Comparison of ENCODE assay signal across 8 cellular contexts in genomic region chr14:100376751-100377171, GRCh38. TPM values are rescaled to one million over a fixed set of nuclear protein-coding genes. Genes with fewer than 3 reads are reported as not detected.
DNase-seq lines count a peak whose midpoint lies in the region; ATAC-seq and TF ChIP-seq lines count a peak whose summit lies in the region.

No MANE protein-coding gene starts in this region.

- H3K27me3 ChIP-seq in AG04450 (ENCODE audit: control insufficient read depth, insufficient read depth, low read length): no peaks in the 10 kb centered on the region
- no peaks in the 10 kb centered on the region for H3K27me3 ChIP-seq in iPS-20b (ENCODE audit: insufficient read depth, low read length)
- no peaks in the 10 kb centered on the region for H3K27me3 ChIP-seq in suprapubic skin

- CTCF ChIA-PET in AG04450 (lab: Charles Lee): interaction anchor here (0.9 to 1.1 kb wide), 5 partner anchors 9 to 113 kb away, joined by 3 to 6 read pairs (median 3); no protein-coding TSS in a partner anchor

- H3K9me3 ChIP-seq in AG04450 (ENCODE audit: control insufficient read depth, insufficient read depth, low read length) (no peaks in the 10 kb centered on the region; the same call in 1 of the 2 replicates), iPS-20b (ENCODE audit: insufficient read depth, low read depth, low read length) (no peaks in the 10 kb centered on the region), suprapubic skin (no peaks in the 10 kb centered on the region)

- peak overlapping the region; percentile 99 for H3K27ac Mint-ChIP-seq in activated T-helper 2 cell treated with anti-CD3 and anti-CD28 coated beads, Interferon-gamma antibody, Interleukin-2, Interleukin-4, amounts not matched to agents 10 μg/mL and 5 μg/mL and 100 μg/mL, durations not matched to agents 14 hours and 24 hours and 36 hours

- peak overlapping the region; percentile 91; the same call in 1 of the 2 replicates for H3K9ac ChIP-seq in iPS-20b (ENCODE audit: low read depth, low read length)

- H3K4me3 Mint-ChIP-seq in activated T-helper 2 cell treated with anti-CD3 and anti-CD28 coated beads, Interferon-gamma antibody, Interleukin-2, Interleukin-4, amounts not matched to agents 10 μg/mL and 5 μg/mL and 100 μg/mL, durations not matched to agents 14 hours and 24 hours and 36 hours (ENCODE audit: low read depth): peak overlapping the region; percentile 95

- H3K4me3 ChIP-seq in AG04450 (ENCODE audit: low read depth, low read length): peak overlapping the region; percentile 77
- H3K4me3 ChIP-seq in iPS-20b (ENCODE audit: low read length): peak overlapping the region; percentile 99
- H3K4me3 ChIP-seq in suprapubic skin: peak overlapping the region; percentile 91

- no peaks in the 10 kb centered on the region for H3K9me3 Mint-ChIP-seq in activated T-helper 2 cell treated with anti-CD3 and anti-CD28 coated beads, Interferon-gamma antibody, Interleukin-2, Interleukin-4, amounts not matched to agents 10 μg/mL and 5 μg/mL and 100 μg/mL, durations not matched to agents 14 hours and 24 hours and 36 hours

- peaks cover 36% of the 10 kb centered on the region for H3K36me3 Mint-ChIP-seq in activated T-helper 2 cell treated with anti-CD3 and anti-CD28 coated beads, Interferon-gamma antibody, Interleukin-2, Interleukin-4, amounts not matched to agents 10 μg/mL and 5 μg/mL and 100 μg/mL, durations not matched to agents 14 hours and 24 hours and 36 hours (ENCODE audit: low read depth)

- no peak for DNase-seq in AG04450 (ENCODE audit: low read depth, low spot score)
- peak; percentile 39 for DNase-seq in HK-2 (ENCODE audit: unreplicated experiment)
- DNase-seq in activated T-helper 2 cell treated with anti-CD3 and anti-CD28 coated beads, Interferon-gamma antibody, Interleukin-2, Interleukin-4, amounts not matched to agents 10 μg/mL and 5 μg/mL and 100 μg/mL, durations not matched to agents 14 hours and 24 hours and 36 hours (ENCODE audit: low spot score): no peak
- DNase-seq in suprapubic skin (ENCODE audit: low spot score in 2 of 2): no peak
- DNase-seq in KBM-7: no peak
- DNase-seq in 8988T: no peak

- no peak for TF ChIP-seq EP300 in suprapubic skin (IDR thresholded peaks at IDR 0.05)

- peaks cover 14% of the 10 kb centered on the region; the same call in 1 of the 2 replicates for H3K36me3 ChIP-seq in iPS-20b (ENCODE audit: insufficient read depth, low read depth, low read length)
- H3K36me3 ChIP-seq in suprapubic skin: peaks cover 14% of the 10 kb centered on the region

- TF ChIP-seq CTCF in AG04450 (IDR thresholded peaks at IDR 0.05; ENCODE audit: low read depth, low read length): peak; percentile 52
- TF ChIP-seq CTCF in suprapubic skin (IDR thresholded peaks at IDR 0.05): no peak

- H3K4me1 Mint-ChIP-seq in activated T-helper 2 cell treated with anti-CD3 and anti-CD28 coated beads, Interferon-gamma antibody, Interleukin-2, Interleukin-4, amounts not matched to agents 10 μg/mL and 5 μg/mL and 100 μg/mL, durations not matched to agents 14 hours and 24 hours and 36 hours (ENCODE audit: low read depth): peaks cover 42% of the 10 kb centered on the region

- WGBS in suprapubic skin: 15% methylated on average over 7 of the region's 7 CpGs

- intact Hi-C loops in activated T-helper 2 cell treated with anti-CD3 and anti-CD28 coated beads, Interferon-gamma antibody, Interleukin-2, Interleukin-4, amounts not matched to agents 10 μg/mL and 5 μg/mL and 100 μg/mL, durations not matched to agents 14 hours and 24 hours and 36 hours (cut with micrococcal nuclease): loop anchor here (1.0 to 5.0 kb wide), 4 partner anchors 91 to 264 kb away; no protein-coding TSS in a partner anchor

- no peaks in the 10 kb centered on the region for H3K27me3 Mint-ChIP-seq in activated T-helper 2 cell treated with anti-CD3 and anti-CD28 coated beads, Interferon-gamma antibody, Interleukin-2, Interleukin-4, amounts not matched to agents 10 μg/mL and 5 μg/mL and 100 μg/mL, durations not matched to agents 14 hours and 24 hours and 36 hours (ENCODE audit: low read depth)

- H3K4me1 ChIP-seq in iPS-20b (ENCODE audit: insufficient read depth, low read length) (peaks cover 26% of the 10 kb centered on the region), suprapubic skin (peaks cover 31% of the 10 kb centered on the region)

- POLR2A ChIA-PET in AG04450 (lab: Yijun Ruan, JAX): no interaction called here

- no peak for TF ChIP-seq POLR2A in suprapubic skin (IDR thresholded peaks at IDR 0.05)

- peak overlapping the region; percentile 100 for H3K27ac ChIP-seq in AG04450 (ENCODE audit: low read depth, low read length)
- H3K27ac ChIP-seq in iPS-20b (ENCODE audit: low read length): peak overlapping the region; percentile 75
- H3K27ac ChIP-seq in suprapubic skin: peak overlapping the region; percentile 94

- no peak for ATAC-seq in HG02970 (IDR thresholded peaks at IDR 0.05; ENCODE audit: low FRiP score, unreplicated experiment)

- in situ Hi-C loops in KBM-7 (cut with MboI; ENCODE audit: low pct_unique_long_range_greater_than_20kb, low sequenced_read_pairs): loop anchor here (25.0 kb wide), 2 partner anchors 261 to 511 kb away; no protein-coding TSS in a partner anchor

RNA-seq across cellular contexts. Expression of gene WDR25, which starts 0.5 kb away (rescaled TPM):
- polyA plus RNA-seq in AG04450 (2011; rRNA removed): 16.0 and 16.8 TPM in 2 replicates
- polyA minus RNA-seq in AG04450 (2011; rRNA and poly(A)+ RNA removed): 10.6 and 17.5 TPM in 2 replicates
- 6.9 and 7.3 TPM in 2 replicates for total RNA-seq in activated T-helper 2 cell treated with anti-CD3 and anti-CD28 coated beads, Interferon-gamma antibody, Interleukin-2, Interleukin-4, amounts not matched to agents 10 μg/mL and 5 μg/mL and 100 μg/mL, durations not matched to agents 14 hours and 24 hours and 36 hours
- 10 to 100 TPM in 2 of 4 donors, 1 to 10 TPM in 2; 7.4 to 16.0 (median 10.6) TPM for total RNA-seq in suprapubic skin

RNA-seq across cellular contexts. Expression of gene SLC25A47, which starts 53.6 kb away (rescaled TPM):
- not detected in 2 replicates for polyA plus RNA-seq in AG04450 (2011; rRNA removed)
- polyA minus RNA-seq in AG04450 (2011; rRNA and poly(A)+ RNA removed): not detected in 2 replicates
- total RNA-seq in activated T-helper 2 cell treated with anti-CD3 and anti-CD28 coated beads, Interferon-gamma antibody, Interleukin-2, Interleukin-4, amounts not matched to agents 10 μg/mL and 5 μg/mL and 100 μg/mL, durations not matched to agents 14 hours and 24 hours and 36 hours: not detected in 2 replicates
- 1 to 10 TPM in 1 of 4 donors, under 1 TPM in 1, not detected in 2; 0.30 to 1.4 TPM for total RNA-seq in suprapubic skin
